Comparison of ENCODE assay signal across 21 cellular contexts in the genomic region with DNA sequence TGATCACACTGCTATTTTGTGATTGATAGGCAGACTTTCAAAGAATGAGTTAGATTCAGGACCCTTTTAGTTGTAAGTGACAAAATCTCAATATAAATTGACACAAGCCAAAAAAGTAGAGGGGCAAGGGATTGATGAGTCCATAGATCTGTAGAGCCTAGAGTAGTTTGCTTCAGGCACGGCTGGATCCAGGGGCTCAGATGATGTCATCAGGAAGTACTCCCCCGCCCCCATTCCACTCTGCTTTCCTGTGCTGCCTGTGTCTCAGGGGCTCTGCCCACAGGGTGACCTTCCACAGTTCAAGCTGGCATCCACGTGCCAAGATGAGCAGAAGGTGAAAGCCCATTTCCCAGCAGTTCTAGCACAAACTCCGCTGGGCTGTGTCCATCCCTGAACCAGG. TPM values are rescaled to one million over a fixed set of nuclear protein-coding genes. Genes with fewer than 3 reads are reported as not detected.
DNase-seq lines count a peak whose midpoint lies in the region; ATAC-seq, FAIRE-seq and TF ChIP-seq lines count a peak whose summit lies in the region.
"Had no signal": no experiment of that assay in that cellular context is flagged by ENCODE, and none has a peak within 500 bp of the region (broad histone marks: within the 10 kb centered on the region; RNA-seq: fewer than 3 reads in every experiment).

No MANE protein-coding gene starts in this region.

- no peaks in the 10 kb centered on the region for H3K79me2 ChIP-seq in endothelial cell of umbilical vein (ENCODE audit: control insufficient read depth, insufficient read depth, low read length)

- H4K20me1 ChIP-seq in BLaER1 treated with 17β-estradiol and CSF1 and Interleukin-3, amounts not matched to agents 10 nM and 100 nM = peaks cover 16 to 89% (median 53%) of the 10 kb centered on the region in 11 experiments; a peak in 20 of 22 replicates
- H4K20me1 ChIP-seq in endothelial cell of umbilical vein (replicated peaks; ENCODE audit: control insufficient read depth, extremely low read depth, insufficient read depth, low read length) = no peaks in the 10 kb centered on the region

- POLR2A ChIA-PET in endothelial cell of umbilical vein (lab: Charles Lee) = no interaction called here
- POLR2A ChIA-PET in naive thymus-derived CD4-positive, alpha-beta T cell (lab: Charles Lee) = no interaction called here

- DNase-seq in endothelial cell of umbilical vein (ENCODE audit: low read depth, low spot score) = no peak
- no peak for DNase-seq in tibial artery
- DNase-seq in DMS79 (lab: John Stamatoyannopoulos, UW) = no peak
- no peak for DNase-seq in naive thymus-derived CD4-positive, alpha-beta T cell
- DNase-seq in NCI-H128 (lab: John Stamatoyannopoulos, UW; ENCODE audit: unreplicated experiment) = no peak
- DNase-seq: CD8-positive, alpha-beta T cell; COR-L47; DMS153; DND-41; GDM1 had no signal

- no peak for TF ChIP-seq CTCF in endothelial cell of umbilical vein (IDR thresholded peaks at IDR 0.05; ENCODE audit: extremely low read depth in 1 of 2, insufficient read depth in 1 of 2, low read depth in 1 of 2, low read length in 2 of 2)
- TF ChIP-seq CTCF in tibial artery (IDR thresholded peaks at IDR 0.05) = no peak

- no peak overlapping the region for H3K4me3 ChIP-seq in BLaER1 treated with 17β-estradiol and CSF1 and Interleukin-3, amounts not matched to agents 10 nM and 100 nM
- H3K4me3 ChIP-seq in endothelial cell of umbilical vein (replicated peaks in 1 of 3; ENCODE audit: insufficient read depth in 1 of 3, low read depth in 1 of 3, low read length in 3 of 3) = no peak overlapping the region
- no peak overlapping the region for H3K4me3 ChIP-seq in rectal smooth muscle tissue (ENCODE audit: low read length)
- H3K4me3 ChIP-seq in tibial artery = no peak overlapping the region
- H3K4me3 ChIP-seq in naive thymus-derived CD4-positive, alpha-beta T cell (ENCODE audit: low read length) = no peak overlapping the region
- H3K4me3 ChIP-seq: HAP-1 had no signal

- FAIRE-seq in endothelial cell of umbilical vein (lab: Jason Lieb, UNC) = no peak
- FAIRE-seq: A204.1, D721Med, GM12892, H1 had no signal

- no peak overlapping the region for H3K27ac ChIP-seq in BLaER1 treated with 17β-estradiol and CSF1 and Interleukin-3, amounts not matched to agents 10 nM and 100 nM
- H3K27ac ChIP-seq in endothelial cell of umbilical vein (ENCODE audit: insufficient read depth, low read depth, low read length) (no peak overlapping the region), rectal smooth muscle tissue (ENCODE audit: low read depth, low read length) (peak overlapping the region; percentile 82), tibial artery (peak overlapping the region; percentile 83 to 84)
- H3K27ac ChIP-seq in naive thymus-derived CD4-positive, alpha-beta T cell (ENCODE audit: low read depth, low read length) = no peak overlapping the region
- H3K27ac ChIP-seq: HL-60 had no signal

- dilution Hi-C loops in endothelial cell of umbilical vein (cut with MboI; ENCODE audit: extremely low pct_ligation_motif_present, low sequenced_read_pairs) = no loop called here

- peaks cover 0 to 64% (median 24%) of the 10 kb centered on the region in 11 experiments; a peak in 19 of 22 replicates for H3K36me3 ChIP-seq in BLaER1 treated with 17β-estradiol and CSF1 and Interleukin-3, amounts not matched to agents 10 nM and 100 nM
- peaks cover 3 to 35% of the 10 kb centered on the region in 2 experiments for H3K36me3 ChIP-seq in endothelial cell of umbilical vein (ENCODE audit: control insufficient read depth in 2 of 2, extremely low read depth in 1 of 2, insufficient read depth in 2 of 2, low read length in 2 of 2)
- peaks cover 6% of the 10 kb centered on the region for H3K36me3 ChIP-seq in rectal smooth muscle tissue (ENCODE audit: control insufficient read depth, insufficient read depth, low read length)
- H3K36me3 ChIP-seq in tibial artery = peaks cover 34 to 85% (median 66%) of the 10 kb centered on the region in 3 donors
- H3K36me3 ChIP-seq in naive thymus-derived CD4-positive, alpha-beta T cell (ENCODE audit: control insufficient read depth in 2 of 3, insufficient read depth in 3 of 3, low read length in 3 of 3) = peaks cover 0 to 9% (median 0%) of the 10 kb centered on the region in 3 experiments
- H3K36me3 ChIP-seq: HAP-1 had no signal

- peaks cover 0 to 30% (median 3%) of the 10 kb centered on the region in 11 experiments; a peak in 10 of 22 replicates for H3K27me3 ChIP-seq in BLaER1 treated with 17β-estradiol and CSF1 and Interleukin-3, amounts not matched to agents 10 nM and 100 nM
- H3K27me3 ChIP-seq in endothelial cell of umbilical vein (ENCODE audit: control insufficient read depth in 2 of 2, insufficient read depth in 2 of 2, low read length in 2 of 2) = no peaks in the 10 kb centered on the region
- no peaks in the 10 kb centered on the region for H3K27me3 ChIP-seq in rectal smooth muscle tissue (ENCODE audit: control insufficient read depth, insufficient read depth, low read length)
- H3K27me3 ChIP-seq in tibial artery = no peaks in the 10 kb centered on the region
- no peaks in the 10 kb centered on the region for H3K27me3 ChIP-seq in naive thymus-derived CD4-positive, alpha-beta T cell (ENCODE audit: control insufficient read depth in 2 of 2, insufficient read depth in 2 of 2, low read length in 2 of 2)

- no peaks in the 10 kb centered on the region for H3K9me3 ChIP-seq in BLaER1 treated with 17β-estradiol and CSF1 and Interleukin-3, amounts not matched to agents 10 nM and 100 nM (replicated peaks in 1 of 11)
- H3K9me3 ChIP-seq in endothelial cell of umbilical vein (replicated peaks; ENCODE audit: control insufficient read depth, insufficient read depth, low read length) = no peaks in the 10 kb centered on the region
- no peaks in the 10 kb centered on the region for H3K9me3 ChIP-seq in tibial artery
- H3K9me3 ChIP-seq in naive thymus-derived CD4-positive, alpha-beta T cell (ENCODE audit: control insufficient read depth in 2 of 3, low read length in 3 of 3) = no peaks in the 10 kb centered on the region
- H3K9me3 ChIP-seq: HAP-1 had no signal

- no peak overlapping the region for H3K27ac Mint-ChIP-seq in naive thymus-derived CD4-positive, alpha-beta T cell
- H3K27ac Mint-ChIP-seq: B cell; CD8-positive, alpha-beta T cell had no signal

- CTCF ChIA-PET in endothelial cell of umbilical vein (lab: Charles Lee) = interaction anchor here (1.6 to 1.7 kb wide), 2 partner anchors 33 to 44 kb away, joined by 3 to 5 read pairs; no protein-coding TSS in a partner anchor
- CTCF ChIA-PET in naive thymus-derived CD4-positive, alpha-beta T cell (lab: Charles Lee) = no interaction called here

- no peaks in the 10 kb centered on the region for H3K9me1 ChIP-seq in endothelial cell of umbilical vein (replicated peaks; ENCODE audit: control insufficient read depth, extremely low read depth, insufficient read depth, low read length)

- H3K4me2 ChIP-seq in BLaER1 treated with 17β-estradiol and CSF1 and Interleukin-3, amounts not matched to agents 10 nM and 100 nM = peak overlapping the region in 9 of 11 experiments; percentile 24 to 97 (median 86); a peak in 17 of 22 replicates
- no peak overlapping the region for H3K4me2 ChIP-seq in endothelial cell of umbilical vein (ENCODE audit: insufficient read depth, low read length)

- peaks cover 0 to 2% (median 0%) of the 10 kb centered on the region in 5 donors for H3K27me3 Mint-ChIP-seq in naive thymus-derived CD4-positive, alpha-beta T cell
- H3K27me3 Mint-ChIP-seq: B cell had no signal

- peaks cover 18 to 70% (median 64%) of the 10 kb centered on the region in 10 experiments for H3K4me1 ChIP-seq in BLaER1 treated with 17β-estradiol and CSF1 and Interleukin-3, amounts not matched to agents 10 nM and 100 nM
- H3K4me1 ChIP-seq in endothelial cell of umbilical vein (ENCODE audit: control insufficient read depth, extremely low read depth, insufficient read depth, low read length) = peaks cover 16% of the 10 kb centered on the region
- H3K4me1 ChIP-seq in rectal smooth muscle tissue (ENCODE audit: control insufficient read depth, insufficient read depth, low read length) = peaks cover 13% of the 10 kb centered on the region
- H3K4me1 ChIP-seq in tibial artery = peaks cover 0 to 40% (median 29%) of the 10 kb centered on the region in 4 donors
- peaks cover 0 to 5% of the 10 kb centered on the region in 2 donors for H3K4me1 ChIP-seq in naive thymus-derived CD4-positive, alpha-beta T cell (ENCODE audit: control insufficient read depth in 2 of 2, insufficient read depth in 2 of 2, low read length in 2 of 2)
- H3K4me1 ChIP-seq: HAP-1 had no signal

- H3K36me3 Mint-ChIP-seq in naive thymus-derived CD4-positive, alpha-beta T cell = peaks cover 0 to 16% (median 0%) of the 10 kb centered on the region in 5 donors
- H3K36me3 Mint-ChIP-seq: CD14-positive monocyte had no signal

- no peak for ATAC-seq in HG03521 (IDR thresholded peaks at IDR 0.05; ENCODE audit: unreplicated experiment)
- no peak for ATAC-seq in naive thymus-derived CD4-positive, alpha-beta T cell
- ATAC-seq: CD8-positive, alpha-beta T cell had no signal

- BruUV-seq in endothelial cell of umbilical vein (replicated peaks; lab: Mats Ljungman, UMichigan) = no TSS peak

- no peak overlapping the region for H3K9ac ChIP-seq in BLaER1 treated with 17β-estradiol and CSF1 and Interleukin-3, amounts not matched to agents 10 nM and 100 nM
- no peak overlapping the region for H3K9ac ChIP-seq in endothelial cell of umbilical vein (replicated peaks; ENCODE audit: extremely low read depth, insufficient read depth, low read length)
- no peak overlapping the region for H3K9ac ChIP-seq in rectal smooth muscle tissue (ENCODE audit: low read length)

- H2AFZ ChIP-seq in endothelial cell of umbilical vein (ENCODE audit: low read depth, low read length) = no peak overlapping the region

- no peak overlapping the region for H3K4me3 Mint-ChIP-seq in naive thymus-derived CD4-positive, alpha-beta T cell
- H3K4me3 Mint-ChIP-seq: B cell; CD8-positive, alpha-beta T cell had no signal

- intact Hi-C loops in endothelial cell of umbilical vein (cut with micrococcal nuclease) (no loop called here), tibial artery (cut with DNase I; ENCODE audit: low total_unique reads) (no loop called here)
- intact Hi-C loops in naive thymus-derived CD4-positive, alpha-beta T cell (cut with micrococcal nuclease) = no loop called here

- H3K4me1 Mint-ChIP-seq in naive thymus-derived CD4-positive, alpha-beta T cell = peaks cover 5 to 11% (median 7%) of the 10 kb centered on the region in 7 donors

- TF ChIP-seq POLR2A in endothelial cell of umbilical vein (IDR thresholded peaks at IDR 0.05; ENCODE audit: low read depth, low read length) = no peak

- no peaks in the 10 kb centered on the region for H3K9me3 Mint-ChIP-seq in naive thymus-derived CD4-positive, alpha-beta T cell
- H3K9me3 Mint-ChIP-seq: CD8-positive, alpha-beta T cell had no signal

RNA-seq across cellular contexts. Expression of a gene that starts 13.6 kb away (rescaled TPM):
- total RNA-seq in endothelial cell of umbilical vein = 42.7 and 48.2 TPM in 2 replicates
- polyA plus RNA-seq in endothelial cell of umbilical vein = 70.0 and 82.0 TPM in 2 replicates
- 35.9 and 40.9 TPM in 2 replicates for polyA plus RNA-seq in endothelial cell of umbilical vein (2011; cell fraction: cytosol; rRNA removed)
- 57.4 and 60.7 TPM in 2 replicates for polyA plus RNA-seq in endothelial cell of umbilical vein (2011; cell fraction: nucleus; rRNA removed)
- polyA plus RNA-seq in endothelial cell of umbilical vein (2012) = 32.3 and 38.5 TPM in 2 replicates
- 63.2 and 67.8 TPM in 2 replicates for polyA minus RNA-seq in endothelial cell of umbilical vein
- 1.8 TPM for polyA minus RNA-seq in endothelial cell of umbilical vein (2011; cell fraction: cytosol; rRNA and poly(A)+ RNA removed)
- polyA minus RNA-seq in endothelial cell of umbilical vein (2011; cell fraction: nucleus; rRNA and poly(A)+ RNA removed) = 21.3 and 30.8 TPM in 2 replicates
- 1 to 10 TPM; 2.8 to 6.7 (median 4.4) TPM for total RNA-seq in naive thymus-derived CD4-positive, alpha-beta T cell
- 1 to 10 TPM; 3.2 to 5.2 TPM for polyA plus RNA-seq in naive thymus-derived CD4-positive, alpha-beta T cell

Comparison
In these comparisons a context has a peak if more than half of its experiments do, and no peak if none do; other contexts are left out.
1. H3K27ac ChIP-seq: peak in rectal smooth muscle tissue (single experiment) and tibial artery (2 of 2); none in BLaER1 treated with 17β-estradiol and CSF1 and Interleukin-3, amounts not matched to agents 10 nM and 100 nM (0 of 11), endothelial cell of umbilical vein (single experiment) and naive thymus-derived CD4-positive, alpha-beta T cell (single experiment).